ENCODE assay signal across 1 cellular context in the genomic region with DNA sequence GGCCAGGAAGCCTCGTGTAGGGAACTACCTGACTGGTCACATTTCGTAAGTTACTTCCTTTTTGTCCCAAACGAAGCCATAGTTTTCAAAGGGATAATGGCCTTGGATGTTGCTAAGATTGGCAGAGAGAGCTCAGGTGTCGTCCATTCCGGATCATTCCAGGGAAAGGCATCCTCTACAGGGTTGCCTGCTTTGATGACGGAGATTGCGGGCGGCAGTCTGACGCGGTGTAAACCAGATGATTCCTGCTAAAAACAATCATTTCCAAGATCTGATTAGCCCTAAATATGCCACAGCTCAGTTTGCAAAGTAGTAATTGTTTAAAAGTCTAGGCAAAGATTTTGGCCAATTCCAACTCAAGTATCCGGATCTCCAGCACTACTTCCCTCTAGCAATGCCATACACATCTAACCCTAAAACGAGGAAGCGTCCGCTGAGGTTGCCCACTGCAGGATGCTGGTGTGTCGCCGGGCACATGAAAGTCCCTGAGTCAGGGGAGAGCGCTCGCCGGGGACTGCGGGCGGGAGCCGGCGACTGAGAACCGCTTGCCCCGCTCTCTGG.
TF ChIP-seq lines count a peak whose summit lies in the region.

No MANE protein-coding gene starts in this region.

TF ChIP-seq in endothelial cell of umbilical vein, 7 proteins besides CTCF, POLR2A, EP300 and RAD21 (continued from another document):
- TF ChIP-seq POLR2AphosphoS5 (IDR thresholded peaks at IDR 0.05; ENCODE audit: insufficient read depth, low read depth, low read length), result no peak
- TF ChIP-seq JUN (IDR thresholded peaks at IDR 0.05; ENCODE audit: borderline replicate concordance, insufficient read depth, insufficient read length, low read depth), result no peak
- no peak for TF ChIP-seq GATA2 (IDR thresholded peaks at IDR 0.05; ENCODE audit: insufficient read depth, insufficient read length, low read depth, low read length)
